In genomic region chrX:39886282-39886681, GRCh38 we compare ENCODE assay signal across 21 cellular contexts.
"Had no signal": no experiment of that assay in that cellular context is flagged by ENCODE, and none has a peak within 500 bp of the region (broad histone marks: within the 10 kb centered on the region; RNA-seq: fewer than 3 reads in every experiment).

No MANE protein-coding gene starts in this region.

- H3K27ac ChIP-seq: foreskin keratinocyte, hepatocyte, neural progenitor cell, SJCRH30, suprapubic skin, upper lobe of left lung had no signal

- H3K4me3 ChIP-seq: hepatocyte, lung, neural progenitor cell, SJCRH30, suprapubic skin, upper lobe of left lung had no signal

- H3K79me2 ChIP-seq: hepatocyte had no signal

- ATAC-seq: activated naive CD4-positive, alpha-beta T cell treated with anti-CD3 and anti-CD28 coated beads, Interleukin-2, amount 50 U/mL, for 72 hours; activated T-cell treated with anti-CD3 and anti-CD28 coated beads, Interleukin-2, amount 50 U/mL, for 72 hours; foreskin keratinocyte had no signal

- H3K9ac ChIP-seq: neural progenitor cell had no signal

- H3K4me2 ChIP-seq: hepatocyte, neural progenitor cell had no signal

- H3K27me3 ChIP-seq: foreskin keratinocyte, hepatocyte, neural progenitor cell, SJCRH30, suprapubic skin, upper lobe of left lung had no signal

- H3K4me1 ChIP-seq: neural progenitor cell, SJCRH30, suprapubic skin, upper lobe of left lung had no signal

- H3K9me3 ChIP-seq: SJCRH30, suprapubic skin, upper lobe of left lung had no signal

- H3K36me3 ChIP-seq: neural progenitor cell, SJCRH30, suprapubic skin, upper lobe of left lung had no signal

- DNase-seq: activated CD4-positive, alpha-beta T cell treated with anti-CD3 and anti-CD28 coated beads, Interleukin-2, amount 10 ng/mL, durations not matched to agents 7 days and 5 days; activated CD4-positive, CD25-positive, alpha-beta regulatory T cell; activated CD8-positive, alpha-beta memory T cell treated with anti-CD3 and anti-CD28 coated beads, Interleukin-2, amount 50 U/mL, for 48 hours; activated gamma-delta T cell; activated T-cell treated with anti-CD3 and anti-CD28 coated beads, Interleukin-2, amount 50 U/mL, for 72 hours; amniotic stem cell; cortex of kidney; effector memory CD4-positive, alpha-beta T cell; foreskin keratinocyte; naive B cell; SJCRH30; small intestine; stimulated activated CD4-positive, alpha-beta T cell treated with anti-CD3 and anti-CD28 coated beads, Interleukin-4, amount 100 ng/mL, for 4 hours; stimulated activated CD8-positive, alpha-beta memory T cell treated with anti-CD3 and anti-CD28 coated beads, Interleukin-4, amount 100 ng/mL, for 48 hours; stimulated activated naive CD4-positive, alpha-beta T cell treated with Interleukin-2 at 50 U/mL for 16 hours had no signal
